ENCODE assay signal across 9 cellular contexts in genomic region chr16:29790949-29791844, GRCh38. TPM values are rescaled to one million over a fixed set of nuclear protein-coding genes. Genes with fewer than 3 reads are reported as not detected.
DNase-seq lines count a peak whose midpoint lies in the region; ATAC-seq and TF ChIP-seq lines count a peak whose summit lies in the region.
"Had no signal": no experiment of that assay in that cellular context is flagged by ENCODE, and none has a peak within 500 bp of the region (broad histone marks: within the 10 kb centered on the region; RNA-seq: fewer than 3 reads in every experiment).

No MANE protein-coding gene starts in this region.

- H3K9me3 Mint-ChIP-seq in IgD-negative memory B cell (no peaks in the 10 kb centered on the region), memory B cell (no peaks in the 10 kb centered on the region)

- H3K4me3 Mint-ChIP-seq in IgD-negative memory B cell: peak overlapping the region; percentile 95 to 100 (median 99)
- peak overlapping the region; percentile 90 for H3K4me3 Mint-ChIP-seq in memory B cell

- H3K27me3 Mint-ChIP-seq in IgD-negative memory B cell (no peaks in the 10 kb centered on the region), memory B cell (no peaks in the 10 kb centered on the region)

- H3K27me3 ChIP-seq in body of pancreas: no peaks in the 10 kb centered on the region
- H3K27me3 ChIP-seq in vagina: no peaks in the 10 kb centered on the region

- H3K36me3 ChIP-seq in body of pancreas (replicated peaks in 1 of 2; ENCODE audit: insufficient read depth in 1 of 2, low read depth in 2 of 2) (no peaks in the 10 kb centered on the region), vagina (no peaks in the 10 kb centered on the region)

- intact Hi-C loops in body of pancreas (cut with DNase I) (no loop called here), vagina (cut with DNase I) (no loop called here)

- peak overlapping the region in 3 of 4 donors; percentile 3 to 94 (median 86) for H3K27ac ChIP-seq in body of pancreas
- peak overlapping the region; percentile 91 for H3K27ac ChIP-seq in vagina

- no peak for TF ChIP-seq POLR2A in body of pancreas (IDR thresholded peaks at IDR 0.05)
- TF ChIP-seq POLR2A in vagina (IDR thresholded peaks at IDR 0.05): no peak

- H3K27ac Mint-ChIP-seq in IgD-negative memory B cell (peak overlapping the region; percentile 91 to 98 (median 95)), memory B cell (peak overlapping the region; percentile 91)

- H3K4me1 ChIP-seq in body of pancreas (peaks cover 30% of the 10 kb centered on the region), vagina (peaks cover 25% of the 10 kb centered on the region)

- DNase-seq in NCI-H1105 treated with DMSO at 0.1 percent for 48 hours (lab: John Stamatoyannopoulos, UW): peak; percentile 25
- no peak for DNase-seq in NCI-H1105 (lab: John Stamatoyannopoulos, UW)
- no peak for DNase-seq in body of pancreas
- DNase-seq in memory B cell (ENCODE audit: low spot score in 2 of 2): no peak
- no peak for DNase-seq in vagina (ENCODE audit: extremely low spot score in 2 of 2)
- DNase-seq in NCI-H187 (lab: John Stamatoyannopoulos, UW): no peak
- no peak for DNase-seq in retina

- H3K4me3 ChIP-seq in body of pancreas: peak overlapping the region; percentile 65 to 71
- H3K4me3 ChIP-seq in vagina: peak overlapping the region; percentile 69

- H3K4me1 Mint-ChIP-seq in IgD-negative memory B cell: peaks cover 23 to 31% (median 24%) of the 10 kb centered on the region in 3 donors
- H3K4me1 Mint-ChIP-seq in memory B cell: peaks cover 28% of the 10 kb centered on the region

- H3K36me3 Mint-ChIP-seq in IgD-negative memory B cell (peaks cover 9% of the 10 kb centered on the region), memory B cell (peaks cover 6% of the 10 kb centered on the region)

- no peaks in the 10 kb centered on the region for H3K9me3 ChIP-seq in body of pancreas
- H3K9me3 ChIP-seq in vagina: no peaks in the 10 kb centered on the region

- ATAC-seq in body of pancreas: peak; percentile 0
- ATAC-seq in memory B cell (ENCODE audit: low read depth): no peak

- WGBS in body of pancreas, 2 donors: 3 to 5% methylated on average over 21 to 31 of the region's 31 CpGs

- TF ChIP-seq CTCF in body of pancreas (IDR thresholded peaks at IDR 0.05): no peak
- no peak for TF ChIP-seq CTCF in vagina (IDR thresholded peaks at IDR 0.05)

RNA-seq across cellular contexts. Expression of gene KIF22, which starts 0.6 kb away (rescaled TPM):
- 34.7 TPM for polyA plus RNA-seq in IgD-negative memory B cell
- total RNA-seq in body of pancreas: 10 to 100 TPM in 1 of 2 donors, 1 to 10 TPM in 1; 8.9 to 13.7 TPM
- 18.9 TPM for total RNA-seq in vagina

RNA-seq across cellular contexts. Expression of gene ZG16, which starts 13.1 kb away (rescaled TPM):
- polyA plus RNA-seq in IgD-negative memory B cell: not detected
- total RNA-seq in body of pancreas (under 1 TPM; 0.26 to 0.99 TPM), vagina (not detected)
- total RNA-seq: Daoy had no signal

RNA-seq across cellular contexts. Expression of gene MAZ, which starts 15.1 kb away (rescaled TPM):
- polyA plus RNA-seq in IgD-negative memory B cell: 22.9 TPM
- total RNA-seq in body of pancreas: 100 to 1,000 TPM in 1 of 2 donors, 10 to 100 TPM in 1; 57.9 to 125 TPM
- total RNA-seq in vagina: 87.7 TPM

RNA-seq across cellular contexts. Expression of gene PRRT2, which starts 20.8 kb away (rescaled TPM):
- not detected for polyA plus RNA-seq in IgD-negative memory B cell
- 1 to 10 TPM in 1 of 2 donors, not detected in 1; 1.0 TPM for total RNA-seq in body of pancreas
- total RNA-seq in vagina: 20.4 TPM

RNA-seq across cellular contexts. Expression of gene PAGR1, which starts 24.8 kb away (rescaled TPM):
- polyA plus RNA-seq in IgD-negative memory B cell: 59.6 TPM
- 10 to 100 TPM; 27.5 to 63.9 TPM for total RNA-seq in body of pancreas
- total RNA-seq in vagina: 23.6 TPM
